Comparison of ENCODE assay signal across 9 cellular contexts in the genomic region with DNA sequence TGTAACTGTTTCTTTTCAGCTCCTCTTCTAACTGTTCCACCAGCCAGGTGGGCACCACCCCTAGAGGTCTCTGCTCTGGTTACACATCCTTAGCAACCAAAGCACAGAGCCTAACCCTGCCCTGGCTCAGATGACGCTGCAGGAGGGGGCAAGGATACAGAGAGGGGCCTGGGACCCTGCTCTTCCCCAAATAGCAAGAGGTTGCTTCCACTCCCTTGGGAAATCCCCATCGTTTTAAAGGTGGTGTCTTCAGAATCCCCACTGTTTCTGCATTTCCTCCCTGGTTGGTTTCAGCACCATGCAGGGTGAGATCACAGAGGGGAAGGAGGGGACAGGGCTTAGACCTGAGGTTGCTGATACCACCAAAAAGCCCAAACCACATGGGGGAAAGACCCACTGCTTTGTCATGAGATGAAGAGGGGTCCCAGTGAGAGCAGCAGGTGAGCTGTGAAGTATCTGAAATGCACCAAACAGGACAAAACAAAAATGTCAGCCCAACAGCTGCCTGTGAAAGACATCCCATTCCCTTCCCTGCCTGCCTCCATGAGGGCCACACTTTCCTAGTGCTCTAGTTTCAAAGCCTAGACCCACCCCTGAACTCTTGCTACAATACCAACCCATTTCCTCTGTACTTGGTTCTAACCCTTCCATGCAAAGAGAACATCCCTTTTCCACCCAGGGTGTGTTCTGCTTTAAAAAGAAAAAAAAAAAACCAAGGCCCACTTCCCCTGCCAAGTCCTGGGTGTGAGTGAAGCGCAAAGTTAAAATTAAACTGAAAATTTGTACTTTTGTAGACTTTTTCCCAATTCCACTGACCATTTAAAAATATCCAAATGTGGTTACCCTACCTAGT. TPM values are rescaled to one million over a fixed set of nuclear protein-coding genes. Genes with fewer than 3 reads are reported as not detected.
A peak's percentile ranks its signal among the peaks of the same experiment; 100 is the strongest.
DNase-seq lines count a peak whose midpoint lies in the region; ATAC-seq, FAIRE-seq and TF ChIP-seq lines count a peak whose summit lies in the region.
"Had no signal": no experiment of that assay in that cellular context is flagged by ENCODE, and none has a peak within 500 bp of the region (broad histone marks: within the 10 kb centered on the region; RNA-seq: fewer than 3 reads in every experiment).

No MANE protein-coding gene starts in this region.

- peak overlapping the region; percentile 53 for H3K27ac ChIP-seq in CD4-positive, alpha-beta memory T cell (ENCODE audit: low read depth, low read length)
- H3K27ac ChIP-seq in smooth muscle cell (ENCODE audit: low read depth) (peak overlapping the region; percentile 66), HepG2 (ENCODE audit: extremely low read length, insufficient read depth, low read length) (no peak overlapping the region), kidney (ENCODE audit: low read depth in 2 of 2, low read length in 2 of 2) (peak overlapping the region in 1 of 2 donors; percentile 19)

- POLR2A ChIA-PET in CD4-positive, alpha-beta memory T cell (lab: Charles Lee; ENCODE audit: partially characterized antibody): interaction anchor here (0.7 to 6.0 kb wide), 2 partner anchors 26 to 1337 kb away, joined by 3 to 92 read pairs; partner anchors contain the start of gene ANP32A
- POLR2A ChIA-PET in HepG2 (lab: Yijun Ruan, JAX): no interaction called here

- no peak for TF ChIP-seq CTCF in Loucy (conservative IDR thresholded peaks at IDR 0.05; ENCODE audit: low read length)
- TF ChIP-seq CTCF in smooth muscle cell (IDR thresholded peaks at IDR 0.05; ENCODE audit: borderline replicate concordance, insufficient read depth, poor library complexity, severe bottlenecking): no peak
- TF ChIP-seq CTCF in HepG2 (CRISPR knock-in tag; IDR thresholded peaks at IDR 0.05): no peak
- TF ChIP-seq CTCF in kidney (IDR thresholded peaks at IDR 0.05; ENCODE audit: borderline replicate concordance, extremely low read depth, insufficient read depth): no peak

- H2AFZ ChIP-seq in Loucy (ENCODE audit: low read length) (no peak overlapping the region), smooth muscle cell (ENCODE audit: low read depth) (no peak overlapping the region), HepG2 (ENCODE audit: low read length) (no peak overlapping the region)

- peak overlapping the region; percentile 3 to 70 (median 39) for H3K4me3 Mint-ChIP-seq in CD4-positive, alpha-beta memory T cell
- H3K4me3 Mint-ChIP-seq in activated T-helper 1 cell treated with anti-CD3 and anti-CD28 coated beads, Interleukin-12 subunit alpha, Interleukin-12 subunit beta, Interleukin-2, Interleukin-4 antibody, amounts not matched to agents 30 ng/mL and 10 ng/mL and 1 ng/mL, durations not matched to agents 14 hours and 24 hours and 36 hours: peak overlapping the region; percentile 72

- H3K27ac Mint-ChIP-seq in CD4-positive, alpha-beta memory T cell: peak overlapping the region; percentile 86 to 97 (median 93)
- peak overlapping the region; percentile 97 for H3K27ac Mint-ChIP-seq in activated T-helper 1 cell treated with anti-CD3 and anti-CD28 coated beads, Interleukin-12 subunit alpha, Interleukin-12 subunit beta, Interleukin-2, Interleukin-4 antibody, amounts not matched to agents 30 ng/mL and 10 ng/mL and 1 ng/mL, durations not matched to agents 14 hours and 24 hours and 36 hours

- H3K9me3 Mint-ChIP-seq in CD4-positive, alpha-beta memory T cell: peaks cover 0 to 1% (median 0%) of the 10 kb centered on the region in 8 donors
- H3K9me3 Mint-ChIP-seq in activated T-helper 1 cell treated with anti-CD3 and anti-CD28 coated beads, Interleukin-12 subunit alpha, Interleukin-12 subunit beta, Interleukin-2, Interleukin-4 antibody, amounts not matched to agents 30 ng/mL and 10 ng/mL and 1 ng/mL, durations not matched to agents 14 hours and 24 hours and 36 hours: no peaks in the 10 kb centered on the region

- TF ChIP-seq RAD21 in HepG2 (CRISPR knock-in tag; IDR thresholded peaks at IDR 0.05): no peak

- no peaks in the 10 kb centered on the region for H3K27me3 Mint-ChIP-seq in CD4-positive, alpha-beta memory T cell
- no peaks in the 10 kb centered on the region for H3K27me3 Mint-ChIP-seq in activated T-helper 1 cell treated with anti-CD3 and anti-CD28 coated beads, Interleukin-12 subunit alpha, Interleukin-12 subunit beta, Interleukin-2, Interleukin-4 antibody, amounts not matched to agents 30 ng/mL and 10 ng/mL and 1 ng/mL, durations not matched to agents 14 hours and 24 hours and 36 hours (ENCODE audit: insufficient read depth)

- BruUV-seq in HepG2 (replicated peaks; lab: Mats Ljungman, UMichigan): no TSS peak

- FAIRE-seq in HepG2 (lab: Jason Lieb, UNC) (no peak), kidney (lab: Jason Lieb, UNC) (no peak)
- FAIRE-seq: G401.6 had no signal

- no peaks in the 10 kb centered on the region for H3K9me2 ChIP-seq in Loucy (replicated peaks; ENCODE audit: low read depth, low read length)

- H3K9me3 ChIP-seq in CD4-positive, alpha-beta memory T cell (ENCODE audit: control insufficient read depth in 1 of 2, low read length in 2 of 2): no peaks in the 10 kb centered on the region
- no peaks in the 10 kb centered on the region for H3K9me3 ChIP-seq in Loucy (ENCODE audit: insufficient read depth, low read depth, low read length)
- no peaks in the 10 kb centered on the region for H3K9me3 ChIP-seq in smooth muscle cell (replicated peaks; ENCODE audit: low read depth)
- no peaks in the 10 kb centered on the region for H3K9me3 ChIP-seq in HepG2 (ENCODE audit: low read length)
- no peaks in the 10 kb centered on the region for H3K9me3 ChIP-seq in kidney (ENCODE audit: control insufficient read depth in 1 of 2, low read length in 2 of 2)

- peaks cover 71% of the 10 kb centered on the region for H3K4me1 ChIP-seq in CD4-positive, alpha-beta memory T cell (ENCODE audit: insufficient read depth, low read length)
- H3K4me1 ChIP-seq in Loucy (ENCODE audit: insufficient read depth, low read length, poor library complexity, severe bottlenecking) (peaks cover 31% of the 10 kb centered on the region), smooth muscle cell (ENCODE audit: low read depth) (peaks cover 28% of the 10 kb centered on the region), HepG2 (ENCODE audit: insufficient read depth, low read length) (peaks cover 50% of the 10 kb centered on the region), kidney (ENCODE audit: control insufficient read depth in 1 of 2, insufficient read depth in 1 of 2, low read depth in 1 of 2, low read length in 2 of 2) (peaks cover 64 to 67% of the 10 kb centered on the region in 2 donors)

- H3K4me3 ChIP-seq in CD4-positive, alpha-beta memory T cell (ENCODE audit: low read length in 2 of 2): no peak overlapping the region
- H3K4me3 ChIP-seq in Loucy (ENCODE audit: low read length, poor library complexity, severe bottlenecking): peak overlapping the region; percentile 10
- no peak overlapping the region for H3K4me3 ChIP-seq in smooth muscle cell
- H3K4me3 ChIP-seq in HepG2 (replicated peaks in 1 of 3; ENCODE audit: insufficient read depth in 1 of 3, low read depth in 2 of 3, low read length in 3 of 3): no peak overlapping the region
- H3K4me3 ChIP-seq in kidney (ENCODE audit: low read length in 2 of 2): no peak overlapping the region

- H3K36me3 Mint-ChIP-seq in CD4-positive, alpha-beta memory T cell: peaks cover 8 to 31% of the 10 kb centered on the region in 2 donors
- peaks cover 31% of the 10 kb centered on the region for H3K36me3 Mint-ChIP-seq in activated T-helper 1 cell treated with anti-CD3 and anti-CD28 coated beads, Interleukin-12 subunit alpha, Interleukin-12 subunit beta, Interleukin-2, Interleukin-4 antibody, amounts not matched to agents 30 ng/mL and 10 ng/mL and 1 ng/mL, durations not matched to agents 14 hours and 24 hours and 36 hours (ENCODE audit: low read depth)

- DNase-seq in CD4-positive, alpha-beta memory T cell: peak; percentile 43 to 87 (median 48)
- peak; percentile 69 for DNase-seq in activated T-helper 1 cell treated with anti-CD3 and anti-CD28 coated beads, Interleukin-12 subunit alpha, Interleukin-12 subunit beta, Interleukin-2, Interleukin-4 antibody, amounts not matched to agents 30 ng/mL and 10 ng/mL and 1 ng/mL, durations not matched to agents 14 hours and 24 hours and 36 hours (ENCODE audit: low spot score)
- no peak for DNase-seq in smooth muscle cell (lab: John Stamatoyannopoulos, UW; ENCODE audit: unreplicated experiment)
- DNase-seq in HepG2 (ENCODE audit: low spot score): no peak
- no peak for DNase-seq in dedifferentiated amniotic fluid mesenchymal stem cell (ENCODE audit: extremely low spot score)
- no peak for DNase-seq in kidney

- H3K79me2 ChIP-seq in Loucy (ENCODE audit: insufficient read depth, low read length) (peaks cover 100% of the 10 kb centered on the region), smooth muscle cell (ENCODE audit: low read depth) (peaks cover 71% of the 10 kb centered on the region), HepG2 (ENCODE audit: insufficient read depth, low read length) (peaks cover 84% of the 10 kb centered on the region)

- peaks cover 48 to 75% (median 64%) of the 10 kb centered on the region in 4 donors for H3K4me1 Mint-ChIP-seq in CD4-positive, alpha-beta memory T cell
- peaks cover 76% of the 10 kb centered on the region for H3K4me1 Mint-ChIP-seq in activated T-helper 1 cell treated with anti-CD3 and anti-CD28 coated beads, Interleukin-12 subunit alpha, Interleukin-12 subunit beta, Interleukin-2, Interleukin-4 antibody, amounts not matched to agents 30 ng/mL and 10 ng/mL and 1 ng/mL, durations not matched to agents 14 hours and 24 hours and 36 hours (ENCODE audit: low read depth)

- peak overlapping the region; percentile 26 for H3K4me2 ChIP-seq in Loucy (ENCODE audit: low read depth, low read length, poor library complexity, severe bottlenecking)
- H3K4me2 ChIP-seq in smooth muscle cell: peak overlapping the region; percentile 73
- H3K4me2 ChIP-seq in HepG2 (ENCODE audit: low read depth, low read length): no peak overlapping the region

- no peak for TF ChIP-seq POLR2A in HepG2 (IDR thresholded peaks at IDR 0.05; ENCODE audit: insufficient read depth in 1 of 2, low read depth in 2 of 2, low read length in 2 of 2)

- CTCF ChIA-PET in CD4-positive, alpha-beta memory T cell (lab: Charles Lee; ENCODE audit: partially characterized antibody): interaction anchor here (1.6 kb wide), 1 partner anchor 84 kb away, joined by 4 read pairs; no protein-coding TSS in a partner anchor
- CTCF ChIA-PET in HepG2 (lab: Yijun Ruan, JAX; ENCODE audit: low intra/inter-chr PET ratio, low total read pairs): no interaction called here

- H3K9ac ChIP-seq in Loucy (ENCODE audit: low read depth, low read length, poor library complexity, severe bottlenecking): no peak overlapping the region
- no peak overlapping the region for H3K9ac ChIP-seq in smooth muscle cell (ENCODE audit: low read depth)
- no peak overlapping the region for H3K9ac ChIP-seq in HepG2 (ENCODE audit: insufficient read depth, low read depth, low read length)
- H3K9ac ChIP-seq in kidney (ENCODE audit: low read length in 2 of 2): no peak overlapping the region

- TF ChIP-seq EP300 in HepG2 (IDR thresholded peaks at IDR 0.05; ENCODE audit: low read depth in 2 of 2, low read length in 2 of 2) (no peak), HepG2 (CRISPR knock-in tag; IDR thresholded peaks at IDR 0.05; ENCODE audit: borderline replicate concordance) (no peak)

- H4K20me1 ChIP-seq in Loucy (ENCODE audit: insufficient read depth, low read length, poor library complexity, severe bottlenecking) (peaks cover 100% of the 10 kb centered on the region), smooth muscle cell (ENCODE audit: low read depth) (peaks cover 99% of the 10 kb centered on the region), HepG2 (ENCODE audit: insufficient read depth, low read length) (peaks cover 92% of the 10 kb centered on the region)

- ATAC-seq in GM21447 (IDR thresholded peaks at IDR 0.05; ENCODE audit: unreplicated experiment) (peak; percentile 58), HepG2 (no peak)

- in situ Hi-C loops in HepG2 (cut with HindIII; ENCODE audit: extremely low pct_ligation_motif_present, low pct_unique_long_range_greater_than_20kb): no loop called here

- H3K36me3 ChIP-seq in CD4-positive, alpha-beta memory T cell (ENCODE audit: insufficient read depth, low read length): peaks cover 10% of the 10 kb centered on the region
- H3K36me3 ChIP-seq in Loucy (ENCODE audit: insufficient read depth, low read length): peaks cover 70% of the 10 kb centered on the region; the same call in 1 of the 2 replicates
- no peaks in the 10 kb centered on the region for H3K36me3 ChIP-seq in smooth muscle cell (ENCODE audit: low read depth)
- H3K36me3 ChIP-seq in HepG2 (replicated peaks in 1 of 2; ENCODE audit: control insufficient read depth in 1 of 2, insufficient read depth in 2 of 2, low read length in 2 of 2): peaks cover 17 to 51% of the 10 kb centered on the region in 2 experiments; a peak in 4 of 5 replicates
- no peaks in the 10 kb centered on the region for H3K36me3 ChIP-seq in kidney (ENCODE audit: control insufficient read depth in 1 of 2, insufficient read depth in 2 of 2, low read length in 2 of 2)

- WGBS in smooth muscle cell (ENCODE audit: low lambda C conversion rate): 77% methylated on average over 3 of the region's 3 CpGs
- 100% methylated on average over 2 of the region's 3 CpGs for WGBS in HepG2 (ENCODE audit: low lambda C conversion rate)

- no peaks in the 10 kb centered on the region for H3F3A ChIP-seq in Loucy (ENCODE audit: low read depth)
- H3F3A ChIP-seq in smooth muscle cell (ENCODE audit: low read depth): peaks cover 5% of the 10 kb centered on the region

- intact Hi-C loops in CD4-positive, alpha-beta memory T cell (cut with micrococcal nuclease): no loop called here
- intact Hi-C loops in activated T-helper 1 cell treated with anti-CD3 and anti-CD28 coated beads, Interleukin-12 subunit alpha, Interleukin-12 subunit beta, Interleukin-2, Interleukin-4 antibody, amounts not matched to agents 30 ng/mL and 10 ng/mL and 1 ng/mL, durations not matched to agents 14 hours and 24 hours and 36 hours (cut with micrococcal nuclease): loop anchor here (10.0 kb wide), 1 partner anchor 1303 kb away; the partner anchor contains the start of gene TLE3
- intact Hi-C loops in HepG2 (cut with micrococcal nuclease; ENCODE audit: unreplicated experiment) (no loop called here), kidney (cut with DNase I) (no loop called here)

- no peaks in the 10 kb centered on the region for H3K27me3 ChIP-seq in CD4-positive, alpha-beta memory T cell (ENCODE audit: insufficient read depth, low read length)
- H3K27me3 ChIP-seq in Loucy (ENCODE audit: insufficient read depth, low read length, poor library complexity, severe bottlenecking) (no peaks in the 10 kb centered on the region), smooth muscle cell (ENCODE audit: low read depth) (no peaks in the 10 kb centered on the region), HepG2 (ENCODE audit: control insufficient read depth in 1 of 2, insufficient read depth in 2 of 2, low read length in 2 of 2) (no peaks in the 10 kb centered on the region)

RNA-seq across cellular contexts. Expression of gene ANP32A, which starts 29.0 kb away (rescaled TPM):
- 100 to 1,000 TPM; 134 TPM for total RNA-seq in CD4-positive, alpha-beta memory T cell
- polyA plus RNA-seq in CD4-positive, alpha-beta memory T cell: 10 to 100 TPM; 52.7 to 64.5 TPM
- total RNA-seq in activated T-helper 1 cell treated with anti-CD3 and anti-CD28 coated beads, Interleukin-12 subunit alpha, Interleukin-12 subunit beta, Interleukin-2, Interleukin-4 antibody, amounts not matched to agents 30 ng/mL and 10 ng/mL and 1 ng/mL, durations not matched to agents 14 hours and 24 hours and 36 hours: 275 TPM in 2 replicates
- total RNA-seq in smooth muscle cell (63.1 and 71.8 TPM in 2 replicates), HepG2 (2016; rRNA removed; fragmentation: Illumina TruSeq; extraction: Trizol) (206 and 323 TPM in 2 replicates), kidney (113 TPM)
- polyA plus RNA-seq in smooth muscle cell (93.7 and 129 TPM in 2 replicates), HepG2 (2011; rRNA removed) (49.3 and 60.6 TPM in 2 replicates), kidney (ENCODE audit: insufficient read depth, low read depth, low replicate concordance) (148 TPM)
- 20.6 and 23.7 TPM in 2 replicates for total RNA-seq in HepG2 (2016; cell fraction: cytosol; rRNA removed; fragmentation: Illumina TruSeq; extraction: Trizol; ENCODE audit: low read depth)
- total RNA-seq in HepG2 (2016; cell fraction: insoluble cytoplasmic fraction; rRNA removed; fragmentation: Illumina TruSeq; extraction: Trizol): 211 and 312 TPM in 2 replicates
- total RNA-seq in HepG2 (2016; cell fraction: membrane; rRNA removed; fragmentation: Illumina TruSeq; extraction: Trizol): 33.5 and 37.5 TPM in 2 replicates
- total RNA-seq in HepG2 (2016; cell fraction: nucleus; rRNA removed; fragmentation: Illumina TruSeq; extraction: Trizol): 81.8 and 84.7 TPM in 2 replicates
- 28.0 and 36.6 TPM in 2 replicates for polyA plus RNA-seq in HepG2 (2011; cell fraction: cytosol; rRNA removed)
- 25.1 and 25.6 TPM in 2 replicates for polyA plus RNA-seq in HepG2 (2011; cell fraction: nucleus; rRNA removed)
- polyA plus RNA-seq in HepG2 (2012): 144 and 186 TPM in 2 replicates
- polyA plus RNA-seq in HepG2 (2016; cell fraction: cytosol; fragmentation: Illumina TruSeq; extraction: Trizol; ENCODE audit: low read depth): 21.7 and 22.0 TPM in 2 replicates
- polyA plus RNA-seq in HepG2 (2016; cell fraction: insoluble cytoplasmic fraction; fragmentation: Illumina TruSeq; extraction: Trizol; ENCODE audit: low read depth): 513 and 558 TPM in 2 replicates
- 26.3 and 31.3 TPM in 2 replicates for polyA plus RNA-seq in HepG2 (2016; cell fraction: membrane; fragmentation: Illumina TruSeq; extraction: Trizol; ENCODE audit: low read depth)
- polyA plus RNA-seq in HepG2 (2016; cell fraction: nucleus; fragmentation: Illumina TruSeq; extraction: Trizol; ENCODE audit: insufficient read depth, low read depth): 158 and 180 TPM in 2 replicates
- 22.9 and 64.5 TPM in 2 replicates for polyA minus RNA-seq in HepG2 (2011; rRNA and poly(A)+ RNA removed; ENCODE audit: low replicate concordance)
- polyA minus RNA-seq in HepG2 (2011; cell fraction: cytosol; rRNA and poly(A)+ RNA removed): 29.8 and 35.1 TPM in 2 replicates
- polyA minus RNA-seq in HepG2 (2011; cell fraction: nucleus; rRNA and poly(A)+ RNA removed): 54.8 and 55.4 TPM in 2 replicates

Comparison
In these comparisons a context has a peak if more than half of its experiments do, and no peak if none do; other contexts are left out.
1. DNase-seq: peak in CD4-positive, alpha-beta memory T cell (5 of 5) and activated T-helper 1 cell treated with anti-CD3 and anti-CD28 coated beads, Interleukin-12 subunit alpha, Interleukin-12 subunit beta, Interleukin-2, Interleukin-4 antibody, amounts not matched to agents 30 ng/mL and 10 ng/mL and 1 ng/mL, durations not matched to agents 14 hours and 24 hours and 36 hours (single experiment); none in smooth muscle cell (single experiment), HepG2 (single experiment), dedifferentiated amniotic fluid mesenchymal stem cell (single experiment) and kidney (single experiment).